Comparison of ENCODE assay signal across 8 cellular contexts in genomic region chr5:88269222-88269771, GRCh38. TPM values are rescaled to one million over a fixed set of nuclear protein-coding genes. Genes with fewer than 3 reads are reported as not detected.
DNase-seq lines count a peak whose midpoint lies in the region; ATAC-seq, FAIRE-seq and TF ChIP-seq lines count a peak whose summit lies in the region.

No MANE protein-coding gene starts in this region.

- H3K4me1 Mint-ChIP-seq in astrocyte (ENCODE audit: low read depth, unreplicated experiment), result peaks cover 8% of the 10 kb centered on the region

- no peaks in the 10 kb centered on the region for H3K27me3 Mint-ChIP-seq in astrocyte (ENCODE audit: low read depth, unreplicated experiment)

- ATAC-seq in GM18502 (IDR thresholded peaks at IDR 0.05; ENCODE audit: poor library complexity, unreplicated experiment) (peak; percentile 23), HG02943 (IDR thresholded peaks at IDR 0.05; ENCODE audit: low read depth, unreplicated experiment) (peak; percentile 14), GM18520 (IDR thresholded peaks at IDR 0.05; ENCODE audit: unreplicated experiment) (no peak)

- peak overlapping the region; percentile 47 for H3K27ac ChIP-seq in astrocyte (ENCODE audit: low read depth, low read length)
- H3K27ac ChIP-seq in iPS-18a (ENCODE audit: low read length), result no peak overlapping the region
- peak overlapping the region; percentile 81 for H3K27ac ChIP-seq in skeletal muscle tissue (ENCODE audit: low read depth, low read length)

- H3K9me3 ChIP-seq in astrocyte (ENCODE audit: insufficient read depth, low read depth, low read length) (no peaks in the 10 kb centered on the region), iPS-18a (ENCODE audit: control insufficient read depth, low read depth, low read length) (peaks cover 13% of the 10 kb centered on the region), skeletal muscle tissue (ENCODE audit: control insufficient read depth in 3 of 3, low read length in 3 of 3) (no peaks in the 10 kb centered on the region)

- peaks cover 6% of the 10 kb centered on the region for H3K9me3 Mint-ChIP-seq in astrocyte (ENCODE audit: unreplicated experiment)

- H3K9ac ChIP-seq in astrocyte (ENCODE audit: low read length) (peak overlapping the region; percentile 96), iPS-18a (ENCODE audit: low read length) (peak overlapping the region; percentile 35), skeletal muscle tissue (ENCODE audit: low read depth in 1 of 3, low read length in 3 of 3) (peak overlapping the region; percentile 73 to 94 (median 87))

- peaks cover 73% of the 10 kb centered on the region for H3K79me2 ChIP-seq in astrocyte (ENCODE audit: insufficient read depth, low read length)

- peaks cover 7% of the 10 kb centered on the region for H4K20me1 ChIP-seq in astrocyte (ENCODE audit: insufficient read depth, low read length)

- H3K4me3 Mint-ChIP-seq in astrocyte (ENCODE audit: unreplicated experiment), result peak overlapping the region; percentile 98

- peak overlapping the region; percentile 99 for H3K4me3 ChIP-seq in AG09309 (ENCODE audit: control insufficient read depth, low read depth, low read length)
- peak overlapping the region; percentile 100 for H3K4me3 ChIP-seq in astrocyte (ENCODE audit: insufficient read depth, low read depth, low read length)
- peak overlapping the region; percentile 96 for H3K4me3 ChIP-seq in iPS-18a (ENCODE audit: low read length)
- H3K4me3 ChIP-seq in skeletal muscle tissue (ENCODE audit: low read length in 3 of 3), result peak overlapping the region; percentile 97 to 99 (median 98)

- H3K27ac Mint-ChIP-seq in astrocyte (ENCODE audit: unreplicated experiment), result peak overlapping the region; percentile 77

- H3K36me3 Mint-ChIP-seq in astrocyte (ENCODE audit: low read depth, unreplicated experiment), result peaks cover 6% of the 10 kb centered on the region

- no peak for TF ChIP-seq CTCF in AG09309 (IDR thresholded peaks at IDR 0.05; ENCODE audit: control insufficient read depth, insufficient read depth, low read depth, low read length, missing control alignments)
- no peak for TF ChIP-seq CTCF in astrocyte (IDR thresholded peaks at IDR 0.05; ENCODE audit: insufficient read depth, low read depth, low read length)

- H2AFZ ChIP-seq in astrocyte (ENCODE audit: low read depth, low read length), result peak overlapping the region; percentile 97

- peaks cover 13% of the 10 kb centered on the region for H3K4me1 ChIP-seq in astrocyte (ENCODE audit: insufficient read depth, low read length)
- peaks cover 3% of the 10 kb centered on the region for H3K4me1 ChIP-seq in iPS-18a (ENCODE audit: control insufficient read depth, low read depth, low read length)
- H3K4me1 ChIP-seq in skeletal muscle tissue (ENCODE audit: control insufficient read depth in 3 of 3, insufficient read depth in 3 of 3, low read length in 3 of 3), result peaks cover 14 to 25% (median 21%) of the 10 kb centered on the region in 3 donors

- H3K27me3 ChIP-seq in astrocyte (ENCODE audit: insufficient read depth, low read length) (no peaks in the 10 kb centered on the region), iPS-18a (ENCODE audit: control insufficient read depth, insufficient read depth, low read length) (no peaks in the 10 kb centered on the region), skeletal muscle tissue (ENCODE audit: control insufficient read depth in 3 of 3, insufficient read depth in 3 of 3, low read length in 3 of 3) (no peaks in the 10 kb centered on the region)

- H3K36me3 ChIP-seq in astrocyte (ENCODE audit: insufficient read depth, low read length), result peaks cover 3% of the 10 kb centered on the region
- peaks cover 24% of the 10 kb centered on the region for H3K36me3 ChIP-seq in iPS-18a (ENCODE audit: control insufficient read depth, low read depth, low read length)
- H3K36me3 ChIP-seq in skeletal muscle tissue (ENCODE audit: control insufficient read depth in 3 of 3, insufficient read depth in 3 of 3, low read length in 3 of 3), result peaks cover 3 to 24% (median 13%) of the 10 kb centered on the region in 3 donors

- no peak for FAIRE-seq in astrocyte (lab: Jason Lieb, UNC)

- H3K4me2 ChIP-seq in astrocyte (ENCODE audit: low read length), result peak overlapping the region; percentile 94

- no peak for DNase-seq in AG09309 (ENCODE audit: low read depth)
- peak; percentile 39 for DNase-seq in NOMO-1 treated with DMSO at 0.1 percent for 48 hours (lab: John Stamatoyannopoulos, UW; ENCODE audit: unreplicated experiment)
- peak; percentile 12 for DNase-seq in astrocyte (ENCODE audit: low read depth)

RNA-seq across cellular contexts. Expression of gene TMEM161B, which starts 0.7 kb away (rescaled TPM):
- total RNA-seq in astrocyte (10.8 and 11.5 TPM in 2 replicates), skeletal muscle tissue (15.7 TPM)

Comparison
In these comparisons a context has a peak if more than half of its experiments do, and no peak if none do; other contexts are left out.
1. H3K9ac ChIP-seq: peak in every context shown above with its lines; median percentile 96 in astrocyte; 87 in skeletal muscle tissue; 35 in iPS-18a.